Comparison of ENCODE assay signal across 24 cellular contexts in genomic region chr17:74608511-74608910, GRCh38. TPM values are rescaled to one million over a fixed set of nuclear protein-coding genes. Genes with fewer than 3 reads are reported as not detected.
DNase-seq lines count a peak whose midpoint lies in the region; TF ChIP-seq lines count a peak whose summit lies in the region.
"Had no signal": no experiment of that assay in that cellular context is flagged by ENCODE, and none has a peak within 500 bp of the region (broad histone marks: within the 10 kb centered on the region; RNA-seq: fewer than 3 reads in every experiment).

No MANE protein-coding gene starts in this region.

- TF ChIP-seq POLR2A in prostate gland (IDR thresholded peaks at IDR 0.05), result no peak

- no peaks in the 10 kb centered on the region for H3K4me1 ChIP-seq in prostate gland (replicated peaks)
- H3K4me1 ChIP-seq: BE2C had no signal

- H3K9me3 Mint-ChIP-seq in activated T-helper 2 cell treated with anti-CD3 and anti-CD28 coated beads, Interferon-gamma antibody, Interleukin-2, Interleukin-4, amounts not matched to agents 10 μg/mL and 5 μg/mL and 100 μg/mL, durations not matched to agents 14 hours and 24 hours and 36 hours, result no peaks in the 10 kb centered on the region
- H3K9me3 Mint-ChIP-seq: CD4-positive, alpha-beta T cell; CD8-positive, alpha-beta memory T cell had no signal

- peak; percentile 74 for DNase-seq in DMS 273 (lab: John Stamatoyannopoulos, UW; ENCODE audit: unreplicated experiment)
- DNase-seq in G401 (ENCODE audit: low spot score), result peak; percentile 96
- DNase-seq in NCI-H69 (lab: John Stamatoyannopoulos, UW), result peak; percentile 50
- DNase-seq in cerebellar nuclear complex (lab: John Stamatoyannopoulos, UW), result peak; percentile 33 to 84
- no peak for DNase-seq in retina
- DNase-seq in prostate gland (ENCODE audit: low spot score), result no peak
- DNase-seq in activated T-helper 2 cell treated with anti-CD3 and anti-CD28 coated beads, Interferon-gamma antibody, Interleukin-2, Interleukin-4, amounts not matched to agents 10 μg/mL and 5 μg/mL and 100 μg/mL, durations not matched to agents 14 hours and 24 hours and 36 hours (ENCODE audit: low spot score), result no peak
- no peak for DNase-seq in head of caudate nucleus
- DNase-seq: 8988T; ACHN; AML-193; BE2C; CD4-positive, alpha-beta T cell; CD8-positive, alpha-beta memory T cell; DMS153; DND-41; GDM1; H9 had no signal

- H3K27me3 ChIP-seq in prostate gland (replicated peaks; ENCODE audit: insufficient read depth), result peaks cover 2% of the 10 kb centered on the region

- H3K27ac Mint-ChIP-seq in activated T-helper 2 cell treated with anti-CD3 and anti-CD28 coated beads, Interferon-gamma antibody, Interleukin-2, Interleukin-4, amounts not matched to agents 10 μg/mL and 5 μg/mL and 100 μg/mL, durations not matched to agents 14 hours and 24 hours and 36 hours, result no peak overlapping the region
- H3K27ac Mint-ChIP-seq: CD4-positive, alpha-beta T cell; CD8-positive, alpha-beta memory T cell; GM23338; H9 had no signal

- intact Hi-C loops in prostate gland (cut with DNase I) (no loop called here), head of caudate nucleus (cut with DNase I) (no loop called here)
- intact Hi-C loops in activated T-helper 2 cell treated with anti-CD3 and anti-CD28 coated beads, Interferon-gamma antibody, Interleukin-2, Interleukin-4, amounts not matched to agents 10 μg/mL and 5 μg/mL and 100 μg/mL, durations not matched to agents 14 hours and 24 hours and 36 hours (cut with micrococcal nuclease), result no loop called here

- no peaks in the 10 kb centered on the region for H3K36me3 ChIP-seq in prostate gland
- H3K36me3 ChIP-seq: BE2C had no signal

- no peak overlapping the region for H3K4me3 Mint-ChIP-seq in activated T-helper 2 cell treated with anti-CD3 and anti-CD28 coated beads, Interferon-gamma antibody, Interleukin-2, Interleukin-4, amounts not matched to agents 10 μg/mL and 5 μg/mL and 100 μg/mL, durations not matched to agents 14 hours and 24 hours and 36 hours (ENCODE audit: low read depth)
- H3K4me3 Mint-ChIP-seq: CD14-positive monocyte; CD4-positive, alpha-beta T cell; CD8-positive, alpha-beta memory T cell; GM23338; H9 had no signal

- H3K27me3 Mint-ChIP-seq in activated T-helper 2 cell treated with anti-CD3 and anti-CD28 coated beads, Interferon-gamma antibody, Interleukin-2, Interleukin-4, amounts not matched to agents 10 μg/mL and 5 μg/mL and 100 μg/mL, durations not matched to agents 14 hours and 24 hours and 36 hours (ENCODE audit: low read depth), result peaks cover 13% of the 10 kb centered on the region

- H3K4me3 ChIP-seq in prostate gland, result no peak overlapping the region
- H3K4me3 ChIP-seq: A549; BLaER1 treated with 17β-estradiol and CSF1 and Interleukin-3, amounts not matched to agents 10 nM and 100 nM; GM12878; GM23338 had no signal

- peaks cover 3% of the 10 kb centered on the region for H3K4me1 Mint-ChIP-seq in activated T-helper 2 cell treated with anti-CD3 and anti-CD28 coated beads, Interferon-gamma antibody, Interleukin-2, Interleukin-4, amounts not matched to agents 10 μg/mL and 5 μg/mL and 100 μg/mL, durations not matched to agents 14 hours and 24 hours and 36 hours (ENCODE audit: low read depth)
- H3K4me1 Mint-ChIP-seq: GM23338, H9 had no signal

- in situ Hi-C loops in G401 (cut with HindIII; ENCODE audit: low sequenced_read_pairs), result no loop called here

- no peaks in the 10 kb centered on the region for H3K36me3 Mint-ChIP-seq in activated T-helper 2 cell treated with anti-CD3 and anti-CD28 coated beads, Interferon-gamma antibody, Interleukin-2, Interleukin-4, amounts not matched to agents 10 μg/mL and 5 μg/mL and 100 μg/mL, durations not matched to agents 14 hours and 24 hours and 36 hours (ENCODE audit: low read depth)
- H3K36me3 Mint-ChIP-seq: CD8-positive, alpha-beta memory T cell had no signal

- TF ChIP-seq CTCF in prostate gland (IDR thresholded peaks at IDR 0.05), result no peak

- no peak overlapping the region for H3K27ac ChIP-seq in prostate gland
- H3K27ac ChIP-seq: A549; BLaER1 treated with 17β-estradiol and CSF1 and Interleukin-3, amounts not matched to agents 10 nM and 100 nM had no signal

- 98% methylated on average over 3 of the region's 3 CpGs for WGBS in prostate gland

- H3K9me3 ChIP-seq in prostate gland, result no peaks in the 10 kb centered on the region
- H3K9me3 ChIP-seq: A549, BE2C had no signal

RNA-seq across cellular contexts. Expression of gene CD300E, which starts 15.0 kb away (rescaled TPM):
- total RNA-seq in G401 (2014; rRNA removed; shearing (Covaris generic)), result not detected in 2 replicates
- total RNA-seq in prostate gland, result under 1 TPM in 1 of 2 donors, not detected in 1; 0.45 TPM
- not detected in 2 replicates for total RNA-seq in activated T-helper 2 cell treated with anti-CD3 and anti-CD28 coated beads, Interferon-gamma antibody, Interleukin-2, Interleukin-4, amounts not matched to agents 10 μg/mL and 5 μg/mL and 100 μg/mL, durations not matched to agents 14 hours and 24 hours and 36 hours
- total RNA-seq: CD8-positive, alpha-beta memory T cell; GM12878; GM23338; H4; H9 had no signal

RNA-seq across cellular contexts. Expression of gene CD300LD, which starts 16.4 kb away (rescaled TPM):
- not detected in 2 replicates for total RNA-seq in G401 (2014; rRNA removed; shearing (Covaris generic))
- total RNA-seq in prostate gland, result not detected
- not detected in 2 replicates for total RNA-seq in activated T-helper 2 cell treated with anti-CD3 and anti-CD28 coated beads, Interferon-gamma antibody, Interleukin-2, Interleukin-4, amounts not matched to agents 10 μg/mL and 5 μg/mL and 100 μg/mL, durations not matched to agents 14 hours and 24 hours and 36 hours
- total RNA-seq: CD4-positive, alpha-beta T cell; CD8-positive, alpha-beta memory T cell; GM12878; GM23338; H4; H9 had no signal

RNA-seq across cellular contexts. Expression of gene CD300H, which starts 41.2 kb away (rescaled TPM):
- not detected in 2 replicates for total RNA-seq in G401 (2014; rRNA removed; shearing (Covaris generic))
- not detected for total RNA-seq in prostate gland
- total RNA-seq in activated T-helper 2 cell treated with anti-CD3 and anti-CD28 coated beads, Interferon-gamma antibody, Interleukin-2, Interleukin-4, amounts not matched to agents 10 μg/mL and 5 μg/mL and 100 μg/mL, durations not matched to agents 14 hours and 24 hours and 36 hours, result not detected in 2 replicates
- total RNA-seq: CD4-positive, alpha-beta T cell; CD8-positive, alpha-beta memory T cell; GM12878; GM23338; H4; H9 had no signal

Comparison
In these comparisons a context has a peak if more than half of its experiments do, and no peak if none do; other contexts are left out.
1. DNase-seq: peak in DMS 273 (single experiment), G401 (single experiment), NCI-H69 (single experiment) and cerebellar nuclear complex (2 of 2); none in retina (single experiment), prostate gland (single experiment), activated T-helper 2 cell treated with anti-CD3 and anti-CD28 coated beads, Interferon-gamma antibody, Interleukin-2, Interleukin-4, amounts not matched to agents 10 μg/mL and 5 μg/mL and 100 μg/mL, durations not matched to agents 14 hours and 24 hours and 36 hours (single experiment) and head of caudate nucleus (0 of 42).